14 cellular contexts compared by ENCODE assay signal in genomic region chrX:118761950-118762725, GRCh38. TPM values are rescaled to one million over a fixed set of nuclear protein-coding genes. Genes with fewer than 3 reads are reported as not detected.
A peak's percentile ranks its signal among the peaks of the same experiment; 100 is the strongest.
DNase-seq lines count a peak whose midpoint lies in the region; ATAC-seq and TF ChIP-seq lines count a peak whose summit lies in the region.
"Had no signal": no experiment of that assay in that cellular context is flagged by ENCODE, and none has a peak within 500 bp of the region (broad histone marks: within the 10 kb centered on the region; RNA-seq: fewer than 3 reads in every experiment).

No MANE protein-coding gene starts in this region.

- ATAC-seq in HG03571 (IDR thresholded peaks at IDR 0.05; ENCODE audit: unreplicated experiment) (no peak), GM19035 (IDR thresholded peaks at IDR 0.05; ENCODE audit: unreplicated experiment) (no peak)
- ATAC-seq: activated T-helper 17 cell treated with anti-CD3 and anti-CD28 coated beads, Interleukin-2, amount 50 U/mL, for 72 hours; naive thymus-derived CD8-positive, alpha-beta T cell had no signal

- H3K36me3 ChIP-seq in HEK293 (ENCODE audit: control insufficient read depth in 2 of 2, insufficient read depth in 1 of 2, low read length in 2 of 2), result peaks cover 0 to 11% of the 10 kb centered on the region in 2 experiments; a peak in 1 of 3 replicates
- H3K36me3 ChIP-seq: SJSA1 had no signal

- H3K4me1 ChIP-seq in HEK293 (ENCODE audit: control insufficient read depth, insufficient read depth, low read length), result no peaks in the 10 kb centered on the region
- H3K4me1 ChIP-seq: esophagus squamous epithelium, SJSA1 had no signal

- H3K27ac ChIP-seq in HEK293 (ENCODE audit: extremely low read depth, low read depth, low read length) (no peak overlapping the region), VCaP (no peak overlapping the region)
- H3K27ac ChIP-seq: esophagus squamous epithelium, SJSA1 had no signal

- peak; percentile 8 for DNase-seq in GM10266 (ENCODE audit: extremely low spot score)
- DNase-seq in myocyte (ENCODE audit: low read depth), result peak; percentile 48
- no peak for DNase-seq in inferior parietal cortex (ENCODE audit: extremely low spot score)
- DNase-seq: activated CD4-positive, CD25-positive, alpha-beta regulatory T cell treated with anti-CD3 and anti-CD28 coated beads, Interleukin-2, amount 50 U/mL, for 72 hours; Calu3; esophagus squamous epithelium; naive thymus-derived CD8-positive, alpha-beta T cell; NCI-H446 had no signal

- POLR2A ChIA-PET in HEK293 (lab: Yijun Ruan, JAX), result no interaction called here

- H3K9me3 ChIP-seq in HEK293 (ENCODE audit: control insufficient read depth, insufficient read depth, low read depth, low read length), result no peaks in the 10 kb centered on the region
- H3K9me3 ChIP-seq: esophagus squamous epithelium, SJSA1 had no signal

- CTCF ChIA-PET in HEK293 (lab: Yijun Ruan, JAX), result interaction anchor here (0.8 to 2.1 kb wide), 10 partner anchors 10 to 310 kb away, joined by 3 to 5 read pairs (median 4); no protein-coding TSS in a partner anchor

- H3K4me3 ChIP-seq in HEK293 (ENCODE audit: low read depth, low read length), result no peak overlapping the region
- H3K4me3 ChIP-seq: esophagus squamous epithelium, SJSA1 had no signal

- TF ChIP-seq CTCF in GM10266 (IDR thresholded peaks at IDR 0.05; ENCODE audit: control insufficient read depth, insufficient read depth, low read depth, missing control alignments), result no peak
- no peak for TF ChIP-seq CTCF in HEK293 (tag by site-specific recombination; IDR thresholded peaks at IDR 0.05)
- TF ChIP-seq CTCF in VCaP (conservative IDR thresholded peaks at IDR 0.05), result peak; percentile 24

TF ChIP-seq in HEK293, 187 proteins besides CTCF, POLR2A, EP300 and RAD21:
- no peak for TF ChIP-seq ZNF169 (tag by site-specific recombination; IDR thresholded peaks at IDR 0.05)
- TF ChIP-seq ZNF654 (tag by site-specific recombination; IDR thresholded peaks at IDR 0.05; ENCODE audit: low read depth), result peak; percentile 61

RNA-seq across cellular contexts. Expression of gene IL13RA1, which starts 34.7 kb away (rescaled TPM):
- total RNA-seq in myocyte, result 45.3 and 49.7 TPM in 2 replicates
- 17.9 TPM for polyA plus RNA-seq in myocyte (2012)
